8 cellular contexts compared by ENCODE assay signal in genomic region chr10:102420443-102420809, GRCh38. TPM values are rescaled to one million over a fixed set of nuclear protein-coding genes. Genes with fewer than 3 reads are reported as not detected.
DNase-seq lines count a peak whose midpoint lies in the region; ATAC-seq, FAIRE-seq and TF ChIP-seq lines count a peak whose summit lies in the region.

No MANE protein-coding gene starts in this region.

- H3K79me1 ChIP-seq in H1 (ENCODE audit: low read depth, low read length): no peaks in the 10 kb centered on the region

- no peak overlapping the region for H2BK120ac ChIP-seq in H1 (replicated peaks; ENCODE audit: low read depth, low read length)

- no peak overlapping the region for H4K5ac ChIP-seq in H1 (ENCODE audit: insufficient read length, low read depth, low read length)

- TF ChIP-seq CTCF in AG10803 (conservative IDR thresholded peaks at IDR 0.05; ENCODE audit: low read length) (no peak; the same call in 1 of the 2 replicates), NB4 (IDR thresholded peaks at IDR 0.05; ENCODE audit: low read depth, low read length) (no peak), H1 (IDR thresholded peaks at IDR 0.05; ENCODE audit: control extremely low read depth in 1 of 3, insufficient read depth in 1 of 3, low read depth in 1 of 3, low read length in 3 of 3) (no peak), nephron (IDR thresholded peaks at IDR 0.05; ENCODE audit: unreplicated experiment in 3 of 3) (no peak)

- peaks cover 13% of the 10 kb centered on the region for H3K4me1 Mint-ChIP-seq in nephron

- TF ChIP-seq POLR2A in NB4 (IDR thresholded peaks at IDR 0.05; ENCODE audit: extremely low read depth, insufficient read length) (no peak), H1 (IDR thresholded peaks at IDR 0.05; ENCODE audit: control extremely low read depth in 1 of 2, low read depth in 2 of 2, low read length in 2 of 2) (no peak)

- H3K4me3 ChIP-seq in AG10803 (ENCODE audit: low read length) (peak overlapping the region; percentile 89), NB4 (ENCODE audit: low read depth, low read length) (peak overlapping the region; percentile 88), H1 (ENCODE audit: extremely low read depth in 1 of 4, insufficient read depth in 2 of 4, low read depth in 3 of 4, low read length in 4 of 4) (peak overlapping the region; percentile 74 to 92 (median 80))

- no peak overlapping the region; the same call in 1 of the 2 replicates for H4K8ac ChIP-seq in H1 (ENCODE audit: extremely low read depth, insufficient read depth, low read length)

- no peaks in the 10 kb centered on the region for H3K79me2 ChIP-seq in H1 (ENCODE audit: control insufficient read depth in 1 of 2, insufficient read depth in 2 of 2, low read length in 2 of 2)

- no peaks in the 10 kb centered on the region for H3K27me3 ChIP-seq in H1 (replicated peaks in 1 of 4; ENCODE audit: control insufficient read depth in 3 of 4, extremely low read depth in 1 of 4, insufficient read depth in 3 of 4, low read length in 3 of 4)

- DNase-seq in AG10803 (ENCODE audit: low read depth) (no peak), NB4 (ENCODE audit: low read depth) (no peak), H1 (ENCODE audit: low read depth in 1 of 2, low spot score in 2 of 2) (no peak), H4 (ENCODE audit: low spot score) (no peak)
- no peak for DNase-seq in NK-92 treated with Interleukin-12 subunit alpha and Interleukin-12 subunit beta, amount 100 ng/mL, for 24 hours (lab: John Stamatoyannopoulos, UW)

- no peak overlapping the region for H2AK5ac ChIP-seq in H1 (ENCODE audit: low read depth, low read length)

- WGBS in H1 (ENCODE audit: extremely low coverage in 1 of 2, insufficient coverage in 1 of 2, insufficient read length in 1 of 2, insufficient replicate concordance in 2 of 2, low coverage in 1 of 2, low lambda C conversion rate in 2 of 2, missing lambda C conversion rate in 1 of 2), 2 experiments: 1% methylated on average over 17 of the region's 17 CpGs; no CpG with 5 or more reads in 1 of the 2 experiments

- TF ChIP-seq EP300 in H1 (IDR thresholded peaks at IDR 0.05; ENCODE audit: borderline replicate concordance in 1 of 2, low read depth in 2 of 2, low read length in 2 of 2): no peak

- H3K9ac ChIP-seq in H1 (replicated peaks in 1 of 4; ENCODE audit: extremely low read depth in 1 of 4, low read depth in 3 of 4, low read length in 3 of 4): peak overlapping the region in 1 of 4 experiments; percentile 64; a peak in 2 of 7 replicates

- peak overlapping the region; percentile 19 for H3K56ac ChIP-seq in H1 (replicated peaks; ENCODE audit: insufficient read length, low read depth, low read length)

- peak overlapping the region; percentile 88 to 100 for H3K4me2 ChIP-seq in H1 (ENCODE audit: insufficient read depth in 1 of 2, low read depth in 2 of 2, low read length in 2 of 2)

- no peak for FAIRE-seq in H1 (lab: Jason Lieb, UNC)

- peak; percentile 46 for ATAC-seq in GM21423 (IDR thresholded peaks at IDR 0.05; ENCODE audit: unreplicated experiment)
- no peak for ATAC-seq in GM19324 (IDR thresholded peaks at IDR 0.05; ENCODE audit: low FRiP score, unreplicated experiment)

- H3K27ac Mint-ChIP-seq in nephron: peak overlapping the region; percentile 90 to 98 (median 97)

- 0 out of 8 replicates have a peak, but pooled peaks cover 0 to 3% (median 0%) of the 10 kb centered on the region in 4 experiments for H3K36me3 ChIP-seq in H1 (ENCODE audit: control insufficient read depth in 2 of 4, insufficient read depth in 4 of 4, low read length in 3 of 4)

- peak overlapping the region; percentile 92 to 95 (median 95) for H3K4me3 Mint-ChIP-seq in nephron

- H3K23ac ChIP-seq in H1 (ENCODE audit: insufficient read length): no peak overlapping the region

- peaks cover 32% of the 10 kb centered on the region for H3K23me2 ChIP-seq in H1 (ENCODE audit: low read depth, low read length)

- H2AFZ ChIP-seq in H1 (ENCODE audit: low read length): no peak overlapping the region

- peaks cover 5 to 9% of the 10 kb centered on the region in 2 experiments for H4K20me1 ChIP-seq in H1 (replicated peaks in 1 of 2; ENCODE audit: control insufficient read depth in 1 of 2, insufficient read depth in 2 of 2, low read length in 2 of 2)

- peak overlapping the region; percentile 51; the same call in 1 of the 2 replicates for H3K27ac ChIP-seq in H1 (ENCODE audit: low read depth, low read length)

- TF ChIP-seq RAD21 in H1 (IDR thresholded peaks at IDR 0.05 in 1 of 2, conservative IDR thresholded peaks at IDR 0.05 in 1 of 2; ENCODE audit: low read depth in 2 of 2, low read length in 2 of 2): no peak

- H3K4me1 ChIP-seq in H1 (replicated peaks in 1 of 4; ENCODE audit: control insufficient read depth in 3 of 4, insufficient read depth in 4 of 4, low read length in 3 of 4): peaks cover 0 to 25% (median 10%) of the 10 kb centered on the region in 4 experiments; a peak in 5 of 7 replicates

- H2BK5ac ChIP-seq in H1 (ENCODE audit: low read depth, low read length): peak overlapping the region; percentile 99

- peaks cover 3% of the 10 kb centered on the region for H3K36me3 Mint-ChIP-seq in nephron (ENCODE audit: low read depth)

- H3K14ac ChIP-seq in H1 (ENCODE audit: insufficient read length): no peak overlapping the region

- H4K91ac ChIP-seq in H1 (replicated peaks; ENCODE audit: insufficient read length, low read length): no peak overlapping the region

- POLR2A ChIA-PET in H1 (lab: Charles Lee; ENCODE audit: partially characterized antibody): interaction anchor here (0.6 to 7.9 kb wide), 14 partner anchors 9 to 269 kb away, joined by 3 to 56 read pairs (median 14); partner anchors contain the start of genes C10orf95, CUEDC2 and NFKB2

- no peak overlapping the region for H3K4ac ChIP-seq in H1 (replicated peaks; ENCODE audit: insufficient read length, low read depth, low read length)

- H3K9me3 Mint-ChIP-seq in nephron: no peaks in the 10 kb centered on the region

- CTCF ChIA-PET in H1 (lab: Charles Lee; ENCODE audit: partially characterized antibody): interaction anchor here (0.6 to 9.5 kb wide), 19 partner anchors 10 to 1676 kb away, joined by 3 to 78 read pairs (median 7); partner anchors contain the start of genes C10orf95 and CUEDC2

- H2BK12ac ChIP-seq in H1 (ENCODE audit: low read depth, low read length): peak overlapping the region; percentile 99; the same call in 1 of the 2 replicates

- peak overlapping the region; percentile 97; the same call in 1 of the 2 replicates for H3K18ac ChIP-seq in H1 (ENCODE audit: extremely low read depth, low read length)

- peak overlapping the region; percentile 100 for H2BK15ac ChIP-seq in H1 (ENCODE audit: low read length)

- H2BK20ac ChIP-seq in H1 (ENCODE audit: low read length): no peak overlapping the region

- no peaks in the 10 kb centered on the region for H3K9me3 ChIP-seq in H1 (ENCODE audit: insufficient read depth in 2 of 2, low read depth in 1 of 2, low read length in 1 of 2)

- peaks cover 33% of the 10 kb centered on the region for H3K27me3 Mint-ChIP-seq in nephron (ENCODE audit: low read depth)

RNA-seq across cellular contexts. Expression of gene FBXL15, which starts 0.2 kb away (rescaled TPM):
- total RNA-seq in H1 (2021; fragmentation: NEBNext Ultra II Directional; extraction: Animal tissue kit (Norgen Biotek cat#: 25700)): 11.3 and 15.4 TPM in 2 replicates
- polyA plus RNA-seq in H1 (2011; rRNA removed): 22.6 and 29.2 TPM in 2 replicates
- polyA plus RNA-seq in H1 (2011; cell fraction: cytosol; rRNA removed): 24.4 TPM
- polyA plus RNA-seq in H1 (2011; cell fraction: nucleus; rRNA removed): 29.1 TPM
- 6.3 to 17.2 TPM (median 16.5 TPM) in 4 replicates for polyA plus RNA-seq in H1 (2012, experiment 1 of 2)
- 12.9 TPM for polyA plus RNA-seq in H1 (2012, experiment 2 of 2)
- 8.9 TPM for polyA plus RNA-seq in H1 (2013, experiment 1 of 2)
- 8.0 TPM for polyA plus RNA-seq in H1 (2013, experiment 2 of 2)
- 1.7 and 1.8 TPM in 2 replicates for polyA minus RNA-seq in H1 (2011; rRNA and poly(A)+ RNA removed)
- 9.8 TPM for polyA minus RNA-seq in H1 (2011; cell fraction: cytosol; rRNA and poly(A)+ RNA removed)
- 9.6 TPM for polyA minus RNA-seq in H1 (2011; cell fraction: nucleus; rRNA and poly(A)+ RNA removed)
- 7.3 and 10.3 TPM in 2 replicates for total RNA-seq in H4 (2014; rRNA removed; shearing (Covaris generic))

RNA-seq across cellular contexts. Expression of gene PSD, which starts 1.8 kb away (rescaled TPM):
- 5.6 and 6.0 TPM in 2 replicates for total RNA-seq in H1 (2021; fragmentation: NEBNext Ultra II Directional; extraction: Animal tissue kit (Norgen Biotek cat#: 25700))
- 5.4 and 8.0 TPM in 2 replicates for polyA plus RNA-seq in H1 (2011; rRNA removed)
- 6.0 TPM for polyA plus RNA-seq in H1 (2011; cell fraction: cytosol; rRNA removed)
- 30.7 TPM for polyA plus RNA-seq in H1 (2011; cell fraction: nucleus; rRNA removed)
- 5.8 to 8.4 TPM (median 7.1 TPM) in 4 replicates for polyA plus RNA-seq in H1 (2012, experiment 1 of 2)
- polyA plus RNA-seq in H1 (2012, experiment 2 of 2): 4.3 TPM
- 4.1 TPM for polyA plus RNA-seq in H1 (2013, experiment 1 of 2)
- polyA plus RNA-seq in H1 (2013, experiment 2 of 2): 2.9 TPM
- 2.6 and 3.0 TPM in 2 replicates for polyA minus RNA-seq in H1 (2011; rRNA and poly(A)+ RNA removed)
- 2.9 TPM for polyA minus RNA-seq in H1 (2011; cell fraction: cytosol; rRNA and poly(A)+ RNA removed)
- 9.0 TPM for polyA minus RNA-seq in H1 (2011; cell fraction: nucleus; rRNA and poly(A)+ RNA removed)
- 0.06 TPM in 1 of 2 replicates, not detected in the other for total RNA-seq in H4 (2014; rRNA removed; shearing (Covaris generic))

RNA-seq across cellular contexts. Expression of gene CUEDC2, which starts 11.9 kb away (rescaled TPM):
- total RNA-seq in H1 (2021; fragmentation: NEBNext Ultra II Directional; extraction: Animal tissue kit (Norgen Biotek cat#: 25700)): 41.7 and 43.6 TPM in 2 replicates
- 55.2 and 66.7 TPM in 2 replicates for polyA plus RNA-seq in H1 (2011; rRNA removed)
- 64.7 TPM for polyA plus RNA-seq in H1 (2011; cell fraction: cytosol; rRNA removed)
- polyA plus RNA-seq in H1 (2011; cell fraction: nucleus; rRNA removed): 85.7 TPM
- 34.9 to 55.7 TPM (median 49.6 TPM) in 4 replicates for polyA plus RNA-seq in H1 (2012, experiment 1 of 2)
- polyA plus RNA-seq in H1 (2012, experiment 2 of 2): 50.4 TPM
- 59.5 TPM for polyA plus RNA-seq in H1 (2013, experiment 1 of 2)
- 62.0 TPM for polyA plus RNA-seq in H1 (2013, experiment 2 of 2)
- polyA minus RNA-seq in H1 (2011; rRNA and poly(A)+ RNA removed): 15.2 and 16.5 TPM in 2 replicates
- 25.0 TPM for polyA minus RNA-seq in H1 (2011; cell fraction: cytosol; rRNA and poly(A)+ RNA removed)
- polyA minus RNA-seq in H1 (2011; cell fraction: nucleus; rRNA and poly(A)+ RNA removed): 17.6 TPM
- 47.4 and 64.5 TPM in 2 replicates for total RNA-seq in H4 (2014; rRNA removed; shearing (Covaris generic))

RNA-seq across cellular contexts. Expression of gene NFKB2, which starts 24.9 kb away (rescaled TPM):
- total RNA-seq in H1 (2021; fragmentation: NEBNext Ultra II Directional; extraction: Animal tissue kit (Norgen Biotek cat#: 25700)): 18.7 and 20.4 TPM in 2 replicates
- 31.4 and 34.5 TPM in 2 replicates for polyA plus RNA-seq in H1 (2011; rRNA removed)
- polyA plus RNA-seq in H1 (2011; cell fraction: cytosol; rRNA removed): 26.8 TPM
- 78.0 TPM for polyA plus RNA-seq in H1 (2011; cell fraction: nucleus; rRNA removed)
- polyA plus RNA-seq in H1 (2012, experiment 1 of 2): 25.2 to 41.2 TPM (median 38.4 TPM) in 4 replicates
- polyA plus RNA-seq in H1 (2012, experiment 2 of 2): 27.3 TPM
- 7.1 TPM for polyA plus RNA-seq in H1 (2013, experiment 1 of 2)
- 5.6 TPM for polyA plus RNA-seq in H1 (2013, experiment 2 of 2)
- polyA minus RNA-seq in H1 (2011; rRNA and poly(A)+ RNA removed): 13.4 and 14.3 TPM in 2 replicates
- polyA minus RNA-seq in H1 (2011; cell fraction: cytosol; rRNA and poly(A)+ RNA removed): 20.0 TPM
- 18.3 TPM for polyA minus RNA-seq in H1 (2011; cell fraction: nucleus; rRNA and poly(A)+ RNA removed)
- total RNA-seq in H4 (2014; rRNA removed; shearing (Covaris generic)): 6.1 and 6.7 TPM in 2 replicates

RNA-seq across cellular contexts. Expression of gene C10orf95, which starts 30.9 kb away (rescaled TPM):
- 0.34 and 0.44 TPM in 2 replicates for total RNA-seq in H1 (2021; fragmentation: NEBNext Ultra II Directional; extraction: Animal tissue kit (Norgen Biotek cat#: 25700))
- 0.48 and 0.80 TPM in 2 replicates for polyA plus RNA-seq in H1 (2011; rRNA removed)
- 0.41 TPM for polyA plus RNA-seq in H1 (2011; cell fraction: cytosol; rRNA removed)
- polyA plus RNA-seq in H1 (2011; cell fraction: nucleus; rRNA removed): 0.40 TPM
- polyA plus RNA-seq in H1 (2012, experiment 1 of 2): 1.8 to 2.5 TPM (median 2.2 TPM) in 4 replicates
- polyA plus RNA-seq in H1 (2012, experiment 2 of 2): 0.34 TPM
- 0.32 TPM for polyA plus RNA-seq in H1 (2013, experiment 1 of 2)
- 0.35 TPM for polyA plus RNA-seq in H1 (2013, experiment 2 of 2)
- 0.49 and 0.76 TPM in 2 replicates for polyA minus RNA-seq in H1 (2011; rRNA and poly(A)+ RNA removed)
- polyA minus RNA-seq in H1 (2011; cell fraction: cytosol; rRNA and poly(A)+ RNA removed): not detected
- not detected for polyA minus RNA-seq in H1 (2011; cell fraction: nucleus; rRNA and poly(A)+ RNA removed)
- not detected in 2 replicates for total RNA-seq in H4 (2014; rRNA removed; shearing (Covaris generic))
